12 cellular contexts compared by ENCODE assay signal in genomic region chr10:91604462-91604935, GRCh38. TPM values are rescaled to one million over a fixed set of nuclear protein-coding genes. Genes with fewer than 3 reads are reported as not detected.
DNase-seq lines count a peak whose midpoint lies in the region; ATAC-seq and TF ChIP-seq lines count a peak whose summit lies in the region.
"Had no signal": no experiment of that assay in that cellular context is flagged by ENCODE, and none has a peak within 500 bp of the region (broad histone marks: within the 10 kb centered on the region; RNA-seq: fewer than 3 reads in every experiment).

No MANE protein-coding gene starts in this region.

- no peak for TF ChIP-seq POLR2A in gastrocnemius medialis (IDR thresholded peaks at IDR 0.05)

- WGBS in GM23248 (ENCODE audit: low coverage in 1 of 2, low lambda C conversion rate in 2 of 2, missing lambda C conversion rate in 2 of 2), 2 experiments, result 77 to 81% methylated on average over 3 of the region's 3 CpGs
- 88% methylated on average over 3 of the region's 3 CpGs for WGBS in hepatocyte (ENCODE audit: low lambda C conversion rate, missing lambda C conversion rate)

- peaks cover 6% of the 10 kb centered on the region for H3K27me3 Mint-ChIP-seq in activated naive CD8-positive, alpha-beta T cell treated with anti-CD3 and anti-CD28 coated beads, Interleukin-2, amount 50 U/mL, for 24 hours

- H3K79me2 ChIP-seq in GM23248 (ENCODE audit: insufficient read depth), result no peaks in the 10 kb centered on the region
- H3K79me2 ChIP-seq in hepatocyte, result no peaks in the 10 kb centered on the region

- H2AFZ ChIP-seq in GM23248, result 0 out of 2 replicates have a peak overlapping the region, but pooled peaks have one; percentile 13
- H2AFZ ChIP-seq in hepatocyte, result no peak overlapping the region

- H3K4me3 ChIP-seq in GM23248, result peak overlapping the region; percentile 1; the same call in 1 of the 2 replicates
- H3K4me3 ChIP-seq in astrocyte of the cerebellum (ENCODE audit: low read depth, low read length), result no peak overlapping the region
- no peak overlapping the region for H3K4me3 ChIP-seq in hepatocyte
- no peak overlapping the region for H3K4me3 ChIP-seq in gastrocnemius medialis

- H3K36me3 ChIP-seq in GM23248 (ENCODE audit: low read depth), result no peaks in the 10 kb centered on the region
- H3K36me3 ChIP-seq in hepatocyte (replicated peaks; ENCODE audit: insufficient read depth, low read depth), result no peaks in the 10 kb centered on the region
- H3K36me3 ChIP-seq in gastrocnemius medialis, result no peaks in the 10 kb centered on the region

- peak overlapping the region; percentile 82 for H3K27ac ChIP-seq in GM23248
- H3K27ac ChIP-seq in hepatocyte, result peak overlapping the region; percentile 76
- peak overlapping the region in 3 of 4 donors; percentile 5 to 30 (median 9) for H3K27ac ChIP-seq in gastrocnemius medialis

- peaks cover 53% of the 10 kb centered on the region for H3K4me1 ChIP-seq in GM23248 (ENCODE audit: insufficient read depth)
- H3K4me1 ChIP-seq in hepatocyte (ENCODE audit: insufficient read depth), result peaks cover 36% of the 10 kb centered on the region
- peaks cover 36 to 38% of the 10 kb centered on the region in 2 donors for H3K4me1 ChIP-seq in gastrocnemius medialis

- no peak overlapping the region for H3K27ac Mint-ChIP-seq in activated naive CD8-positive, alpha-beta T cell treated with anti-CD3 and anti-CD28 coated beads, Interleukin-2, amount 50 U/mL, for 24 hours
- H3K27ac Mint-ChIP-seq: CD8-positive, alpha-beta T cell; T-helper 2 cell treated with Interferon-gamma antibody and Interleukin-4, amounts not matched to agents 5 μg/mL and 100 μg/mL, for 36 hours had no signal

- H3K4me1 Mint-ChIP-seq in activated naive CD8-positive, alpha-beta T cell treated with anti-CD3 and anti-CD28 coated beads, Interleukin-2, amount 50 U/mL, for 24 hours, result peaks cover 10% of the 10 kb centered on the region

- intact Hi-C loops in gastrocnemius medialis (cut with DNase I; ENCODE audit: low total_unique reads), result no loop called here

- H3K36me3 Mint-ChIP-seq in activated naive CD8-positive, alpha-beta T cell treated with anti-CD3 and anti-CD28 coated beads, Interleukin-2, amount 50 U/mL, for 24 hours (ENCODE audit: low read depth), result no peaks in the 10 kb centered on the region
- H3K36me3 Mint-ChIP-seq: CD8-positive, alpha-beta T cell had no signal

- H3K9me3 Mint-ChIP-seq in activated naive CD8-positive, alpha-beta T cell treated with anti-CD3 and anti-CD28 coated beads, Interleukin-2, amount 50 U/mL, for 24 hours, result peaks cover 10% of the 10 kb centered on the region
- H3K9me3 Mint-ChIP-seq: CD8-positive, alpha-beta T cell had no signal

- H4K20me1 ChIP-seq in GM23248 (ENCODE audit: insufficient read depth) (no peaks in the 10 kb centered on the region), hepatocyte (ENCODE audit: insufficient read depth, poor library complexity, severe bottlenecking) (no peaks in the 10 kb centered on the region)

- no peaks in the 10 kb centered on the region; the same call in 1 of the 2 replicates for H3K9me2 ChIP-seq in GM23248 (ENCODE audit: insufficient read depth)
- no peaks in the 10 kb centered on the region for H3K9me2 ChIP-seq in hepatocyte (replicated peaks; ENCODE audit: insufficient read depth)

- H3K27me3 ChIP-seq in GM23248 (replicated peaks; ENCODE audit: insufficient read depth) (no peaks in the 10 kb centered on the region), hepatocyte (no peaks in the 10 kb centered on the region), gastrocnemius medialis (no peaks in the 10 kb centered on the region)

- H3K4me2 ChIP-seq in GM23248 (ENCODE audit: unreplicated experiment), result peak overlapping the region; percentile 64
- H3K4me2 ChIP-seq in hepatocyte, result no peak overlapping the region

- no peak overlapping the region for H3K4me3 Mint-ChIP-seq in activated naive CD8-positive, alpha-beta T cell treated with anti-CD3 and anti-CD28 coated beads, Interleukin-2, amount 50 U/mL, for 24 hours
- H3K4me3 Mint-ChIP-seq: CD8-positive, alpha-beta T cell; T-helper 2 cell treated with Interferon-gamma antibody and Interleukin-4, amounts not matched to agents 5 μg/mL and 100 μg/mL, for 36 hours had no signal

- DNase-seq in GM23248, result peak; percentile 35
- DNase-seq in astrocyte of the cerebellum (ENCODE audit: low read depth), result no peak
- DNase-seq in hepatocyte (ENCODE audit: low spot score), result no peak
- no peak for DNase-seq in gastrocnemius medialis
- no peak for DNase-seq in NCI-H526 treated with DMSO at 0.1 percent for 48 hours (lab: John Stamatoyannopoulos, UW)
- no peak for DNase-seq in activated naive CD8-positive, alpha-beta T cell treated with anti-CD3 and anti-CD28 coated beads, Interleukin-2, amount 50 U/mL, for 24 hours
- no peak for DNase-seq in KBM-7
- no peak for DNase-seq in NCI-H2171 (lab: John Stamatoyannopoulos, UW)
- DNase-seq: CD8-positive, alpha-beta T cell; GOT3; left colon had no signal

- TF ChIP-seq CTCF in astrocyte of the cerebellum (IDR thresholded peaks at IDR 0.05; ENCODE audit: low read depth, low read length, missing control alignments) (peak; percentile 32), hepatocyte (IDR thresholded peaks at IDR 0.05; ENCODE audit: poor library complexity) (no peak), gastrocnemius medialis (IDR thresholded peaks at IDR 0.05 in 4 of 5, conservative IDR thresholded peaks at IDR 0.05 in 1 of 5) (peak in 1 of 5 experiments; percentile 8)

- in situ Hi-C loops in GM23248 (cut with MboI), result no loop called here
- in situ Hi-C loops in astrocyte of the cerebellum (cut with HindIII; ENCODE audit: low sequenced_read_pairs), result no loop called here
- in situ Hi-C loops in gastrocnemius medialis (cut with MboI; ENCODE audit: low sequenced_read_pairs in 4 of 4), result no loop called here
- in situ Hi-C loops in KBM-7 (cut with MboI; ENCODE audit: low pct_unique_long_range_greater_than_20kb, low sequenced_read_pairs), result no loop called here

- no peaks in the 10 kb centered on the region for H3K9me3 ChIP-seq in GM23248 (ENCODE audit: low read depth)
- H3K9me3 ChIP-seq in hepatocyte (ENCODE audit: low read depth), result no peaks in the 10 kb centered on the region
- no peaks in the 10 kb centered on the region for H3K9me3 ChIP-seq in gastrocnemius medialis

- H3F3A ChIP-seq in GM23248 (ENCODE audit: insufficient read depth), result peaks cover 63% of the 10 kb centered on the region

- peak overlapping the region; percentile 41 for H3K9ac ChIP-seq in GM23248

- no peak for ATAC-seq in gastrocnemius medialis
- ATAC-seq in activated naive CD8-positive, alpha-beta T cell treated with anti-CD3 and anti-CD28 coated beads, Interleukin-2, amount 50 U/mL, for 24 hours, result no peak
- ATAC-seq: CD8-positive, alpha-beta T cell; left colon had no signal

RNA-seq across cellular contexts. Expression of gene PPP1R3C, which starts 28.4 kb away (rescaled TPM):
- 193 and 238 TPM in 2 replicates for total RNA-seq in GM23248 (2014; rRNA removed; shearing (Covaris generic))
- polyA plus RNA-seq in GM23248 (2016; fragmentation: Nextera tagmentation; extraction: Ambion mirVana) (98.8 and 99.9 TPM in 2 replicates), hepatocyte (9.6 and 20.2 TPM in 2 replicates)
- total RNA-seq in hepatocyte (45.0 and 65.7 TPM in 2 replicates), gastrocnemius medialis (10 to 100 TPM in 3 of 4 donors, 1 to 10 TPM in 1; 6.6 to 90.7 (median 65.5) TPM)
- total RNA-seq: CD8-positive, alpha-beta T cell had no signal

Comparison
In these comparisons a context has a peak if more than half of its experiments do, and no peak if none do; other contexts are left out.
1. H3K27ac ChIP-seq: peak in every context shown above with its lines; median percentile 82 in GM23248; 76 in hepatocyte; 9 in gastrocnemius medialis.